21 cellular contexts compared by ENCODE assay signal in the genomic region with DNA sequence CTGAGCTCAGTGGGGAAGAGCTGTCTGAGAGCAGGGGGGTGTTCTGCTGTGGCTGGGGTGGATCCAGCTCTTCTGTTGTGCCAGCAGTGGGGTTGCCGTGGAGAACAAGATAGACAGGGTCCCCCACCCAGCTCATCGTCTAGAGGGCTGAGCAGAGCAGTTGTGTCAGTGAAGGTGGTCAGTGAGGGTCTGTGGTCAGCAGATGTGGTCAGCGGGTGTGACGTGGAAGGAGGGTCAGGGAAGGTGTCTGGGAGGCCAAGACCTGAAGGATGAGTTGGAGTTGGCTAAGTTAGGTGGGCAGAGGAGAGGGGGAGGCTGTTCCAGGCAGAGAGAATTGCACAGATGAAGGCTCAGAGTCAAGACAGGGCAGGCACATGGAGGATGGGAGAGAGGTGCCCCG.
DNase-seq lines count a peak whose midpoint lies in the region; ATAC-seq and TF ChIP-seq lines count a peak whose summit lies in the region.
"Had no signal": no experiment of that assay in that cellular context is flagged by ENCODE, and none has a peak within 500 bp of the region (broad histone marks: within the 10 kb centered on the region; RNA-seq: fewer than 3 reads in every experiment).

No MANE protein-coding gene starts in this region.

- TF ChIP-seq CTCF in natural killer cell (IDR thresholded peaks at IDR 0.05), result no peak

- no peaks in the 10 kb centered on the region for H3K9me3 Mint-ChIP-seq in stimulated activated naive CD8-positive, alpha-beta T cell treated with anti-CD3 and anti-CD28 coated beads, Interleukin-15, amount 100 ng/mL, for 72 hours
- H3K9me3 Mint-ChIP-seq in activated CD8-positive, alpha-beta T cell treated with anti-CD3 and anti-CD28 coated beads, Interleukin-2, amount 10 ng/mL, durations not matched to agents 7 days and 5 days (ENCODE audit: insufficient read depth), result no peaks in the 10 kb centered on the region
- H3K9me3 Mint-ChIP-seq in natural killer cell, result no peaks in the 10 kb centered on the region
- H3K9me3 Mint-ChIP-seq: CD4-positive, alpha-beta T cell had no signal

- no peak overlapping the region for H3K4me3 Mint-ChIP-seq in stimulated activated naive CD8-positive, alpha-beta T cell treated with anti-CD3 and anti-CD28 coated beads, Interleukin-15, amount 100 ng/mL, for 72 hours
- H3K4me3 Mint-ChIP-seq in activated CD8-positive, alpha-beta T cell treated with anti-CD3 and anti-CD28 coated beads, Interleukin-2, amount 10 ng/mL, durations not matched to agents 7 days and 5 days, result no peak overlapping the region
- H3K4me3 Mint-ChIP-seq in natural killer cell, result no peak overlapping the region
- H3K4me3 Mint-ChIP-seq: activated naive CD8-positive, alpha-beta T cell; CD4-positive, alpha-beta T cell had no signal

- H3K27ac Mint-ChIP-seq in stimulated activated naive CD8-positive, alpha-beta T cell treated with anti-CD3 and anti-CD28 coated beads, Interleukin-15, amount 100 ng/mL, for 72 hours, result peak overlapping the region in 1 of 2 donors; percentile 96
- H3K27ac Mint-ChIP-seq in activated CD8-positive, alpha-beta T cell treated with anti-CD3 and anti-CD28 coated beads, Interleukin-2, amount 10 ng/mL, durations not matched to agents 7 days and 5 days, result peak overlapping the region; percentile 66
- peak overlapping the region; percentile 32 to 56 for H3K27ac Mint-ChIP-seq in natural killer cell
- H3K27ac Mint-ChIP-seq: activated naive CD8-positive, alpha-beta T cell; CD4-positive, alpha-beta T cell had no signal

- POLR2A ChIA-PET in activated CD8-positive, alpha-beta T cell treated with anti-CD3 and anti-CD28 coated beads, Interleukin-2, amount 10 ng/mL, durations not matched to agents 7 days and 5 days (lab: Charles Lee), result no interaction called here

- H3K27me3 Mint-ChIP-seq in stimulated activated naive CD8-positive, alpha-beta T cell treated with anti-CD3 and anti-CD28 coated beads, Interleukin-15, amount 100 ng/mL, for 72 hours, result no peaks in the 10 kb centered on the region
- no peaks in the 10 kb centered on the region for H3K27me3 Mint-ChIP-seq in activated CD8-positive, alpha-beta T cell treated with anti-CD3 and anti-CD28 coated beads, Interleukin-2, amount 10 ng/mL, durations not matched to agents 7 days and 5 days (ENCODE audit: low read depth)
- H3K27me3 Mint-ChIP-seq in natural killer cell (ENCODE audit: low read depth in 2 of 2), result no peaks in the 10 kb centered on the region
- H3K27me3 Mint-ChIP-seq: activated naive CD8-positive, alpha-beta T cell; CD4-positive, alpha-beta T cell had no signal

- peaks cover 63% of the 10 kb centered on the region for H3K36me3 Mint-ChIP-seq in activated CD8-positive, alpha-beta T cell treated with anti-CD3 and anti-CD28 coated beads, Interleukin-2, amount 10 ng/mL, durations not matched to agents 7 days and 5 days (ENCODE audit: low read depth)
- H3K36me3 Mint-ChIP-seq in natural killer cell, result peaks cover 10% of the 10 kb centered on the region

- DNase-seq in stimulated activated naive CD8-positive, alpha-beta T cell treated with anti-CD3 and anti-CD28 coated beads, Interleukin-15, Interleukin-2, amounts not matched to agents 100 U/mL and 50 U/mL, for 24 hours, result no peak
- DNase-seq in stimulated activated naive CD8-positive, alpha-beta T cell treated with anti-CD3 and anti-CD28 coated beads, Interleukin-15, amount 100 ng/mL, for 72 hours, result no peak
- DNase-seq in activated CD8-positive, alpha-beta T cell treated with anti-CD3 and anti-CD28 coated beads, Interleukin-2, amount 10 ng/mL, durations not matched to agents 7 days and 5 days, result no peak
- no peak for DNase-seq in natural killer cell
- DNase-seq in activated CD4-positive, alpha-beta T cell treated with anti-CD3 and anti-CD28 coated beads, Interleukin-2, amount 50 U/mL, for 48 hours, result no peak
- no peak for DNase-seq in SIG-M5 treated with dmso at 0.1 percent for 504 hours (lab: John Stamatoyannopoulos, UW; ENCODE audit: unreplicated experiment)
- DNase-seq in NCI-H2081 (lab: John Stamatoyannopoulos, UW), result no peak
- DNase-seq: activated T-cell treated with anti-CD3 and anti-CD28 coated beads, Interleukin-2, amount 50 U/mL, for 1 hour; CD4-positive, alpha-beta T cell; cerebellar nuclear complex; DMS153; heart right ventricle; NCI-H1048; NCI-H1694 treated with DMSO at 0.1 percent for 48 hours; NCI-H526 treated with DMSO at 0.1 percent for 48 hours; Peyer's patch; stimulated activated CD4-positive, alpha-beta T cell treated with anti-CD3 and anti-CD28 coated beads, Interleukin-4, amount 100 ng/mL, for 24 hours; stimulated activated naive CD4-positive, alpha-beta T cell treated with Interleukin-2 at 50 U/mL for 16 hours; tibial artery had no signal

- CTCF ChIA-PET in activated CD8-positive, alpha-beta T cell treated with anti-CD3 and anti-CD28 coated beads, Interleukin-2, amount 10 ng/mL, durations not matched to agents 7 days and 5 days (lab: Charles Lee), result interaction anchor here (0.8 kb wide), 1 partner anchor 14 kb away, joined by 3 read pairs; no protein-coding TSS in a partner anchor

- peak; percentile 10 for ATAC-seq in stimulated activated naive CD8-positive, alpha-beta T cell treated with anti-CD3 and anti-CD28 coated beads, Interleukin-15, Interleukin-2, amounts not matched to agents 100 U/mL and 50 U/mL, for 24 hours
- ATAC-seq in stimulated activated naive CD8-positive, alpha-beta T cell treated with anti-CD3 and anti-CD28 coated beads, Interleukin-15, amount 100 ng/mL, for 72 hours, result no peak
- no peak for ATAC-seq in activated CD8-positive, alpha-beta T cell treated with anti-CD3 and anti-CD28 coated beads, Interleukin-2, amount 10 ng/mL, durations not matched to agents 7 days and 5 days
- no peak for ATAC-seq in natural killer cell
- ATAC-seq: HCT116, heart right ventricle had no signal

- intact Hi-C loops in natural killer cell (cut with micrococcal nuclease), result no loop called here

- no peaks in the 10 kb centered on the region for H3K4me1 Mint-ChIP-seq in stimulated activated naive CD8-positive, alpha-beta T cell treated with anti-CD3 and anti-CD28 coated beads, Interleukin-15, amount 100 ng/mL, for 72 hours
- peaks cover 9% of the 10 kb centered on the region for H3K4me1 Mint-ChIP-seq in activated CD8-positive, alpha-beta T cell treated with anti-CD3 and anti-CD28 coated beads, Interleukin-2, amount 10 ng/mL, durations not matched to agents 7 days and 5 days (ENCODE audit: low read depth)
- peaks cover 0 to 9% of the 10 kb centered on the region in 2 donors for H3K4me1 Mint-ChIP-seq in natural killer cell
